Comparison of ENCODE assay signal across 17 cellular contexts in genomic region chr10:32489935-32490334, GRCh38.
"Had no signal": no experiment of that assay in that cellular context is flagged by ENCODE, and none has a peak within 500 bp of the region (broad histone marks: within the 10 kb centered on the region; RNA-seq: fewer than 3 reads in every experiment).

No MANE protein-coding gene starts in this region.

- H3K27me3 ChIP-seq: breast epithelium, esophagus muscularis mucosa had no signal

- H3K36me3 ChIP-seq: breast epithelium, lower lobe of right lung had no signal

- H3K4me3 ChIP-seq: breast epithelium, esophagus muscularis mucosa, lower lobe of right lung had no signal

- H3K27ac ChIP-seq: breast epithelium, esophagus muscularis mucosa, lower lobe of right lung had no signal

- DNase-seq: activated CD4-positive, alpha-beta T cell treated with anti-CD3 and anti-CD28 coated beads, Interleukin-2, amount 10 ng/mL, durations not matched to agents 7 days and 5 days; activated CD8-positive, alpha-beta T cell treated with anti-CD3 and anti-CD28 coated beads, Interleukin-2, amount 10 ng/mL, durations not matched to agents 7 days and 5 days; activated naive CD4-positive, alpha-beta T cell treated with anti-CD3 and anti-CD28 coated beads for 36 hours; activated T-cell treated with anti-CD3 and anti-CD28 coated beads, Interleukin-2, amount 50 U/mL, for 4 hours; aorta; cerebellar nuclear complex; effector CD4-positive, alpha-beta T cell; left colon; lower lobe of right lung; stimulated activated CD4-positive, alpha-beta T cell treated with anti-CD3 and anti-CD28 coated beads, Interleukin-12 subunit alpha, Interleukin-12 subunit beta, amount 100 ng/mL, for 4 hours; stimulated activated CD4-positive, alpha-beta T cell treated with anti-CD3 and anti-CD28 coated beads, Interleukin-1b, Interleukin-23, amount 100 ng/mL, for 48 hours; stimulated activated CD8-positive, alpha-beta memory T cell treated with anti-CD3 and anti-CD28 coated beads, Interleukin-4, amount 100 ng/mL, for 48 hours; stimulated activated naive CD4-positive, alpha-beta T cell; T-helper 1 cell; T-helper 9 cell had no signal
